ENCODE assay signal across 31 cellular contexts in genomic region chr5:77999013-77999798, GRCh38.
"Had no signal": no experiment of that assay in that cellular context is flagged by ENCODE, and none has a peak within 500 bp of the region (broad histone marks: within the 10 kb centered on the region; RNA-seq: fewer than 3 reads in every experiment).

No MANE protein-coding gene starts in this region.

- ATAC-seq: activated CD8-positive, alpha-beta T cell treated with anti-CD3 and anti-CD28 coated beads, Interleukin-2, amount 10 ng/mL, durations not matched to agents 7 days and 5 days had no signal

- H3K4me1 Mint-ChIP-seq: activated CD4-positive, alpha-beta T cell treated with anti-CD3 and anti-CD28 coated beads, Interleukin-2, amount 10 ng/mL, durations not matched to agents 7 days and 5 days; activated naive CD4-positive, alpha-beta T cell treated with anti-CD3 and anti-CD28 coated beads, Interleukin-2, amount 50 U/mL, for 24 hours; central memory CD8-positive, alpha-beta T cell had no signal

- H3K9me3 ChIP-seq: SJCRH30 had no signal

- H3K36me3 ChIP-seq: cardiac muscle cell, SJCRH30, WERI-Rb-1 had no signal

- H3K27me3 ChIP-seq: cardiac muscle cell, SJCRH30 had no signal

- H3K4me3 ChIP-seq: cardiac muscle cell, PC-9, SJCRH30, SK-N-MC had no signal

- H3K4me3 Mint-ChIP-seq: activated CD4-positive, alpha-beta T cell treated with anti-CD3 and anti-CD28 coated beads, Interleukin-2, amount 10 ng/mL, durations not matched to agents 7 days and 5 days; activated CD8-positive, alpha-beta T cell treated with anti-CD3 and anti-CD28 coated beads, Interleukin-2, amount 10 ng/mL, durations not matched to agents 7 days and 5 days; activated naive CD4-positive, alpha-beta T cell treated with anti-CD3 and anti-CD28 coated beads, Interleukin-2, amount 50 U/mL, for 24 hours; activated T-cell treated with anti-CD3 and anti-CD28 coated beads, Interleukin-2, amount 50 U/mL, for 24 hours; central memory CD8-positive, alpha-beta T cell had no signal

- H3K9ac ChIP-seq: KMS-11 had no signal

- H3K27me3 Mint-ChIP-seq: activated CD4-positive, alpha-beta T cell treated with anti-CD3 and anti-CD28 coated beads, Interleukin-2, amount 10 ng/mL, durations not matched to agents 7 days and 5 days; activated naive CD4-positive, alpha-beta T cell treated with anti-CD3 and anti-CD28 coated beads, Interleukin-2, amount 50 U/mL, for 24 hours; activated T-cell treated with anti-CD3 and anti-CD28 coated beads, Interleukin-2, amount 50 U/mL, for 24 hours; central memory CD8-positive, alpha-beta T cell had no signal

- H3K9me3 Mint-ChIP-seq: activated CD4-positive, alpha-beta T cell treated with anti-CD3 and anti-CD28 coated beads, Interleukin-2, amount 10 ng/mL, durations not matched to agents 7 days and 5 days; activated naive CD4-positive, alpha-beta T cell treated with anti-CD3 and anti-CD28 coated beads, Interleukin-2, amount 50 U/mL, for 24 hours; activated T-cell treated with anti-CD3 and anti-CD28 coated beads, Interleukin-2, amount 50 U/mL, for 24 hours; activated T-helper 2 cell treated with anti-CD3 and anti-CD28 coated beads, Interferon-gamma antibody, Interleukin-2, Interleukin-4, amounts not matched to agents 10 μg/mL and 5 μg/mL and 100 μg/mL, durations not matched to agents 14 hours and 24 hours and 36 hours; central memory CD8-positive, alpha-beta T cell had no signal

- H3K4me2 ChIP-seq: KMS-11, PC-9 had no signal

- H3K27ac ChIP-seq: cardiac muscle cell, KMS-11, PC-9, SJCRH30, SK-N-MC, WERI-Rb-1 had no signal

- H2AFZ ChIP-seq: PC-9 had no signal

- H3K27ac Mint-ChIP-seq: activated CD4-positive, alpha-beta T cell treated with anti-CD3 and anti-CD28 coated beads, Interleukin-2, amount 10 ng/mL, durations not matched to agents 7 days and 5 days; activated CD8-positive, alpha-beta T cell treated with anti-CD3 and anti-CD28 coated beads, Interleukin-2, amount 10 ng/mL, durations not matched to agents 7 days and 5 days; activated naive CD4-positive, alpha-beta T cell treated with anti-CD3 and anti-CD28 coated beads, Interleukin-2, amount 50 U/mL, for 24 hours; activated T-cell treated with anti-CD3 and anti-CD28 coated beads, Interleukin-2, amount 50 U/mL, for 24 hours; activated T-helper 2 cell treated with anti-CD3 and anti-CD28 coated beads, Interferon-gamma antibody, Interleukin-2, Interleukin-4, amounts not matched to agents 10 μg/mL and 5 μg/mL and 100 μg/mL, durations not matched to agents 14 hours and 24 hours and 36 hours had no signal

- DNase-seq: activated CD4-positive, alpha-beta T cell treated with anti-CD3 and anti-CD28 coated beads for 1 hour; activated CD4-positive, alpha-beta T cell treated with anti-CD3 and anti-CD28 coated beads, Interleukin-2, amount 10 ng/mL, durations not matched to agents 7 days and 5 days; activated CD4-positive, alpha-beta T cell treated with anti-CD3 and anti-CD28 coated beads, Interleukin-2, amount 50 U/mL, for 48 hours; activated CD4-positive, CD25-positive, alpha-beta regulatory T cell; activated CD8-positive, alpha-beta T cell treated with anti-CD3 and anti-CD28 coated beads, Interleukin-2, amount 10 ng/mL, durations not matched to agents 7 days and 5 days; activated gamma-delta T cell; activated naive CD4-positive, alpha-beta T cell treated with Interleukin-2 at 50 U/mL for 16 hours; activated T-cell treated with anti-CD3 and anti-CD28 coated beads, Interleukin-2, amount 50 U/mL, for 24 hours; anterior cingulate cortex; MM.1S; MV-4-11; NCI-H1092; NCI-H1436 treated with DMSO at 0.1 percent for 48 hours; NCI-H1694 treated with DMSO at 0.1 percent for 48 hours; NCI-H2029; NCI-H2107; NCI-H2171; NCI-H510A; NCI-H526; NCI-H748 treated with DMSO at 0.1 percent for 48 hours; PC-9; SHP77; SJCRH30; T1000; WERI-Rb-1 had no signal
